6 cellular contexts compared by ENCODE assay signal in the genomic region with DNA sequence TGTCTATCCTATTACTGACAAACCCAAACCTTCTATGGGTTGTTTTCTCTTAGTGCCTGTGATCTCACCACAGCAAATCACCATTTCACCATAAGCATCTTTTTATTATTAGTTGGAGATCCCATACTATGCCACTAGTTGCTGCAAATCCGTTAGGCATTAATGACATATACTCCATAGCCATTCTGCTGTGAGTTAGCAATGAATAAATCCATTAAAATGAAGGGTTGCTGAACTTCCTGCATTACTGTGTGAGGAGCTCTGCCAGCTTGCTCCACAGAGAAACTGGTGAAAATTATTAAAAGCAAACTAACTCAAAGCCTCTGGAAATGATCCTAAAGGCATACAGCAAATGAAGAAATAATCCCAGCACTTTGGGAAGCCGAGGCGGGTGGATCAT.
"Had no signal": no experiment of that assay in that cellular context is flagged by ENCODE, and none has a peak within 500 bp of the region (broad histone marks: within the 10 kb centered on the region; RNA-seq: fewer than 3 reads in every experiment).

No MANE protein-coding gene starts in this region.

- H3K9me3 Mint-ChIP-seq: GM23338, IgD-negative memory B cell had no signal

- DNase-seq: H9, HCEC 1CT, KBM-7 had no signal

- H2AFZ ChIP-seq: GM23338 had no signal

- H3K4me3 Mint-ChIP-seq: GM23338, H9, IgD-negative memory B cell had no signal

- H3K27ac Mint-ChIP-seq: GM23338, H9, IgD-negative memory B cell had no signal

- H3K27me3 Mint-ChIP-seq: IgD-negative memory B cell had no signal

- H3K9ac ChIP-seq: KMS-11 had no signal

- H3K4me2 ChIP-seq: GM23338, KMS-11 had no signal

- H3K36me3 Mint-ChIP-seq: IgD-negative memory B cell had no signal

- H3K4me1 Mint-ChIP-seq: IgD-negative memory B cell had no signal

- ATAC-seq: GM23338 had no signal

- H3K4me3 ChIP-seq: GM23338 had no signal

- H3K27ac ChIP-seq: KMS-11 had no signal
